Comparison of ENCODE assay signal across 16 cellular contexts in the genomic region with DNA sequence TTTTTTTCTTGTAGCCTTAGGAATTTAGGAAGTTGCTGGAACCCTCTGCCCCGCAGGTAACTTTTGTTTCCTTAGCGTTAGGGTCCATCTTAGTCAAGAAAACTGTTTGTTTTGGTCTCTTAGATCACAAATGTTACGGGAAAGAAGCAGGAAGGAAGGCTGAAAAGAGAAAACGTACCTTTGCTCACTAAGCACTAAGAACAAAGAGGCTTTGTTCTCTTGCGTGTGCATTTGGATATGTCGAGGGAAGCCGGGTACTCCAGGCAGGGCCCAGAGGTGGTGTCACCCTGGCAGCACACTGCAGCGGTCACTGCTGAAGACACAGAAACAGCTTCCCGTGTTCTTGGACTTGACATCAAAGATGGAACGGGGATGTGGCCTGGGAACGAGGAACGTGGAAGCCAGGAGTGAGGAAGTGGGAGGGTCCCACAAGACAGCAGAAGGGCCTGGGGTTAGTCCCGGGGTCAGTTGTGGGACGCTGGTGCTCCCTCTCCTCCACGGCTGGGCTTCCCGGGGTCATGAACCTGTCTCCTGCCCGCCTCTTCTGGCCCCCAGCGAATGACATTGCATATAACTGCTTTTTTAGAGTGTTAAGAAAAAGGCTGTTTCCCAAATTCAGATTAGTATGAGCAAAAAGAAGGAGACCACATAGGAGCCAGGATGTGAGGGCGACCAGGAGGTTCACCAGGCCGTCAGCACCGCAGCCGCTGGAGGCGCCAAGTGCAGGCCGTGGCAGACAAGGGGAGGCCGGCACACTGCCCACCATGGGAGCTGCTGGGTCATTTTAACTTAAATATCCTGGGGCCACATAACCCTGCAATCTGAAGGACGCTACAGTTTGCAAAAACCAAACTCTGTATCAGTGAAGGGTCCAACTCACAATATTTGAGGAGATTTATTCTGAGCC. TPM values are rescaled to one million over a fixed set of nuclear protein-coding genes. Genes with fewer than 3 reads are reported as not detected.
DNase-seq lines count a peak whose midpoint lies in the region; ATAC-seq and TF ChIP-seq lines count a peak whose summit lies in the region.
"Had no signal": no experiment of that assay in that cellular context is flagged by ENCODE, and none has a peak within 500 bp of the region (broad histone marks: within the 10 kb centered on the region; RNA-seq: fewer than 3 reads in every experiment).

No MANE protein-coding gene starts in this region.

- intact Hi-C loops in dorsolateral prefrontal cortex (cut with DNase I) (no loop called here), lower lobe of right lung (cut with DNase I) (no loop called here), PC-3 (cut with micrococcal nuclease) (no loop called here)
- intact Hi-C loops in activated CD4-positive, alpha-beta memory T cell treated with anti-CD3 and anti-CD28 coated beads for 36 hours (cut with micrococcal nuclease): no loop called here

- peaks cover 57% of the 10 kb centered on the region for H3K4me1 Mint-ChIP-seq in stimulated activated effector memory CD8-positive, alpha-beta T cell treated with anti-CD3 and anti-CD28 coated beads, Interleukin-12 subunit alpha, Interleukin-12 subunit beta, amount 100 ng/mL, for 72 hours
- peaks cover 26% of the 10 kb centered on the region for H3K4me1 Mint-ChIP-seq in activated CD4-positive, alpha-beta memory T cell treated with anti-CD3 and anti-CD28 coated beads for 36 hours (ENCODE audit: low read depth)

- no peak overlapping the region for H3K4me3 Mint-ChIP-seq in stimulated activated effector memory CD8-positive, alpha-beta T cell treated with anti-CD3 and anti-CD28 coated beads, Interleukin-12 subunit alpha, Interleukin-12 subunit beta, amount 100 ng/mL, for 72 hours
- no peak overlapping the region for H3K4me3 Mint-ChIP-seq in activated CD4-positive, alpha-beta memory T cell treated with anti-CD3 and anti-CD28 coated beads for 36 hours
- H3K4me3 Mint-ChIP-seq: activated naive CD4-positive, alpha-beta T cell treated with anti-CD3 and anti-CD28 coated beads, Interleukin-2, amount 50 U/mL, for 24 hours; stimulated activated memory B cell treated with anti-CD40 and anti-IgM and Interleukin-4, amounts not matched to agents 10 μg/mL and 1 μg/mL and 100 μg/mL, for 72 hours had no signal

- H3K9me3 ChIP-seq in lower lobe of right lung (no peaks in the 10 kb centered on the region), PC-3 (ENCODE audit: low read length) (no peaks in the 10 kb centered on the region)

- no TSS peak for BruUV-seq in PC-3 (replicated peaks; lab: Mats Ljungman, UMichigan)

- no peak overlapping the region for H2AFZ ChIP-seq in PC-3 (ENCODE audit: low read length)

- TF ChIP-seq CTCF in dorsolateral prefrontal cortex (IDR thresholded peaks at IDR 0.05 in 54 of 56, conservative IDR thresholded peaks at IDR 0.05 in 2 of 56; ENCODE audit: low read depth in 1 of 56, partially characterized antibody in 56 of 56) (no peak), lower lobe of right lung (IDR thresholded peaks at IDR 0.05) (no peak), PC-3 (conservative IDR thresholded peaks at IDR 0.05; ENCODE audit: low read depth, low read length) (no peak)

- H3K36me3 Mint-ChIP-seq in stimulated activated effector memory CD8-positive, alpha-beta T cell treated with anti-CD3 and anti-CD28 coated beads, Interleukin-12 subunit alpha, Interleukin-12 subunit beta, amount 100 ng/mL, for 72 hours: no peaks in the 10 kb centered on the region
- no peaks in the 10 kb centered on the region for H3K36me3 Mint-ChIP-seq in activated CD4-positive, alpha-beta memory T cell treated with anti-CD3 and anti-CD28 coated beads for 36 hours

- H4K20me1 ChIP-seq in PC-3 (ENCODE audit: low read length): no peaks in the 10 kb centered on the region

- H3K4me3 ChIP-seq in dorsolateral prefrontal cortex (no peak overlapping the region), lower lobe of right lung (no peak overlapping the region), PC-3 (ENCODE audit: low read length) (no peak overlapping the region)
- H3K4me3 ChIP-seq: SK-N-MC had no signal

- no peaks in the 10 kb centered on the region for H3K27me3 Mint-ChIP-seq in activated CD4-positive, alpha-beta memory T cell treated with anti-CD3 and anti-CD28 coated beads for 36 hours
- H3K27me3 Mint-ChIP-seq: activated naive CD4-positive, alpha-beta T cell treated with anti-CD3 and anti-CD28 coated beads, Interleukin-2, amount 50 U/mL, for 24 hours; stimulated activated memory B cell treated with anti-CD40 and anti-IgM and Interleukin-4, amounts not matched to agents 10 μg/mL and 1 μg/mL and 100 μg/mL, for 72 hours had no signal

- ATAC-seq in lower lobe of right lung (no peak), PC-3 (no peak)
- no peak for ATAC-seq in stimulated activated effector memory CD8-positive, alpha-beta T cell treated with anti-CD3 and anti-CD28 coated beads, Interleukin-12 subunit alpha, Interleukin-12 subunit beta, amount 100 ng/mL, for 72 hours
- ATAC-seq: stimulated activated memory B cell treated with anti-CD40 and anti-IgM and Interleukin-4, amounts not matched to agents 10 μg/mL and 1 μg/mL and 100 μg/mL, for 72 hours had no signal

- no peaks in the 10 kb centered on the region for H3K9me3 Mint-ChIP-seq in stimulated activated effector memory CD8-positive, alpha-beta T cell treated with anti-CD3 and anti-CD28 coated beads, Interleukin-12 subunit alpha, Interleukin-12 subunit beta, amount 100 ng/mL, for 72 hours
- H3K9me3 Mint-ChIP-seq in activated CD4-positive, alpha-beta memory T cell treated with anti-CD3 and anti-CD28 coated beads for 36 hours: no peaks in the 10 kb centered on the region
- H3K9me3 Mint-ChIP-seq: activated naive CD4-positive, alpha-beta T cell treated with anti-CD3 and anti-CD28 coated beads, Interleukin-2, amount 50 U/mL, for 24 hours; stimulated activated memory B cell treated with anti-CD40 and anti-IgM and Interleukin-4, amounts not matched to agents 10 μg/mL and 1 μg/mL and 100 μg/mL, for 72 hours had no signal

- peaks cover 52% of the 10 kb centered on the region for H3K4me1 ChIP-seq in lower lobe of right lung
- H3K4me1 ChIP-seq in PC-3 (ENCODE audit: insufficient read depth, low read length): peaks cover 43% of the 10 kb centered on the region

- DNase-seq in HT-29 (ENCODE audit: low spot score): peak; percentile 65
- DNase-seq in dorsolateral prefrontal cortex: peak in 1 of 10 donors; percentile 41
- peak; percentile 46 for DNase-seq in lower lobe of right lung
- no peak for DNase-seq in stimulated activated effector memory CD8-positive, alpha-beta T cell treated with anti-CD3 and anti-CD28 coated beads, Interleukin-12 subunit alpha, Interleukin-12 subunit beta, amount 100 ng/mL, for 72 hours (ENCODE audit: low spot score in 2 of 2)
- no peak for DNase-seq in activated CD4-positive, alpha-beta memory T cell treated with anti-CD3 and anti-CD28 coated beads for 36 hours
- DNase-seq in PC-3: no peak
- no peak for DNase-seq in CD1c-positive myeloid dendritic cell (ENCODE audit: extremely low spot score)
- DNase-seq in NCI-H510A treated with DMSO at 0.1 percent for 48 hours (lab: John Stamatoyannopoulos, UW): no peak
- DNase-seq: cerebellar nuclear complex; DMS79 treated with DMSO at 0.1 percent for 48 hours; hypothalamus; NCI-H2081; stimulated activated CD4-positive, alpha-beta T cell treated with anti-CD3 and anti-CD28 coated beads, Interleukin-4, amount 100 ng/mL, for 24 hours had no signal

- POLR2A ChIA-PET in activated CD4-positive, alpha-beta memory T cell treated with anti-CD3 and anti-CD28 coated beads for 36 hours (lab: Charles Lee): no interaction called here
- POLR2A ChIA-PET in PC-3 (lab: Charles Lee; ENCODE audit: unreplicated experiment): no interaction called here

- CTCF ChIA-PET in activated CD4-positive, alpha-beta memory T cell treated with anti-CD3 and anti-CD28 coated beads for 36 hours (lab: Charles Lee): no interaction called here
- CTCF ChIA-PET in PC-3 (lab: Charles Lee): no interaction called here

- H3K27ac Mint-ChIP-seq in stimulated activated effector memory CD8-positive, alpha-beta T cell treated with anti-CD3 and anti-CD28 coated beads, Interleukin-12 subunit alpha, Interleukin-12 subunit beta, amount 100 ng/mL, for 72 hours: peak overlapping the region; percentile 77
- H3K27ac Mint-ChIP-seq in activated CD4-positive, alpha-beta memory T cell treated with anti-CD3 and anti-CD28 coated beads for 36 hours: no peak overlapping the region
- H3K27ac Mint-ChIP-seq: activated naive CD4-positive, alpha-beta T cell treated with anti-CD3 and anti-CD28 coated beads, Interleukin-2, amount 50 U/mL, for 24 hours; stimulated activated memory B cell treated with anti-CD40 and anti-IgM and Interleukin-4, amounts not matched to agents 10 μg/mL and 1 μg/mL and 100 μg/mL, for 72 hours had no signal

- H3K27ac ChIP-seq in dorsolateral prefrontal cortex (peak overlapping the region in 40 of 59 donors; percentile 5 to 87 (median 47)), lower lobe of right lung (peak overlapping the region; percentile 70), PC-3 (ENCODE audit: low read length) (no peak overlapping the region)

- H3K4me2 ChIP-seq in PC-3 (ENCODE audit: low read length): no peak overlapping the region

- peaks cover 6% of the 10 kb centered on the region for H3K36me3 ChIP-seq in lower lobe of right lung
- H3K36me3 ChIP-seq in PC-3 (ENCODE audit: low read depth, low read length): no peaks in the 10 kb centered on the region

- peaks cover 2% of the 10 kb centered on the region for H3K79me2 ChIP-seq in PC-3 (ENCODE audit: low read length)

- H3K9ac ChIP-seq in PC-3 (ENCODE audit: low read length): no peak overlapping the region

- H3K9me2 ChIP-seq in PC-3 (replicated peaks; ENCODE audit: low read length): no peaks in the 10 kb centered on the region

- H3F3A ChIP-seq in PC-3 (ENCODE audit: low read length, unreplicated experiment): no peaks in the 10 kb centered on the region

- H3K27me3 ChIP-seq in dorsolateral prefrontal cortex (no peaks in the 10 kb centered on the region), lower lobe of right lung (ENCODE audit: low read depth) (no peaks in the 10 kb centered on the region), PC-3 (ENCODE audit: low read length) (no peaks in the 10 kb centered on the region)

RNA-seq across cellular contexts. Expression of a gene that starts 31.6 kb away (rescaled TPM):
- total RNA-seq in HT-29 (2014; rRNA removed; shearing (Covaris generic)): 37.0 and 42.5 TPM in 2 replicates
- total RNA-seq in dorsolateral prefrontal cortex: 100 to 1,000 TPM in 25 of 120 experiments, 10 to 100 TPM in 95; 43.2 to 193 (median 80.8) TPM
- total RNA-seq in lower lobe of right lung: 281 TPM
- 10 to 100 TPM; 36.6 to 38.7 TPM for total RNA-seq in activated CD4-positive, alpha-beta memory T cell treated with anti-CD3 and anti-CD28 coated beads for 36 hours
- 8.7 and 12.0 TPM in 2 replicates for total RNA-seq in PC-3 (2014; rRNA removed)

Comparison
In these comparisons a context has a peak if more than half of its experiments do, and no peak if none do; other contexts are left out.
1. DNase-seq: peak in HT-29 (single experiment) and lower lobe of right lung (single experiment); none in stimulated activated effector memory CD8-positive, alpha-beta T cell treated with anti-CD3 and anti-CD28 coated beads, Interleukin-12 subunit alpha, Interleukin-12 subunit beta, amount 100 ng/mL, for 72 hours (0 of 2), activated CD4-positive, alpha-beta memory T cell treated with anti-CD3 and anti-CD28 coated beads for 36 hours (single experiment), PC-3 (single experiment), CD1c-positive myeloid dendritic cell (single experiment) and NCI-H510A treated with DMSO at 0.1 percent for 48 hours (single experiment).